In the genomic region with DNA sequence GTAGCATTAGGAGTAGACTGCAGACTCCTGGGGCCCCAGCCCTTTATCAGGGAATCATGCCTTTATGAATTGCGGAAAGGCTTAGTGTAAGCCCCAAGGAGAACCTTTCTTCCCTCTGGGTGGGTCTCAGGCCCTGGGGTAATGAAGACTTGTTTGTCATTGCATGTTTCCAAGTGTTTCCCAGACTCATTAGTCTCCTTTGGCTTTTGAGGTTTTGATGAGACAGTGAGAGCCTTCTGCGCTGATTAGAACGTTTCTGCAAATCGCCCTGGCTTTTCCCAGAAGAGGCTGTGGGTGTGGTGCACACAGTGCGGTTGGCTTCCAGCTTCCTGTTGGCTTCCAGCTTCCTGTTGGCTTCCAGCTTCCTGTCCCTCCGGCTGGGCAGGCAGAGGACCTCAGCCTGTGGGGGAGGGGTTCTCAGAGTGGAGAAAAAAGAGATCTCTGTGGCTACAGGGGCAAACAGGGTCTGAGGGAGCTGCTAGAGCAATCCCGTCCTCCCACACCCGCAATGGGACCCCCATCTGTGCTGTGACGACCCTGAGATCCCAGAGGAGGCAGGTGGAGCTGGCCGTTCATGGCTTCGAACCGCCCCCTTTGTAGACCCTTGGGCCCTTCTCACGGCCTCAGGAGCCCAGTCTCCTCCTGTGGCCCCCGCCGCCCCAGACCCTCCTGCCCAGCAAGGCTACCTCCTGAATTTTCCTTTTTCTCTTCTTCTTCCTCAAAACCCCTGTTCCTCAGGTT, we compare ENCODE assay signal across 10 cellular contexts. TPM values are rescaled to one million over a fixed set of nuclear protein-coding genes. Genes with fewer than 3 reads are reported as not detected.
DNase-seq lines count a peak whose midpoint lies in the region; ATAC-seq and TF ChIP-seq lines count a peak whose summit lies in the region.
"Had no signal": no experiment of that assay in that cellular context is flagged by ENCODE, and none has a peak within 500 bp of the region (broad histone marks: within the 10 kb centered on the region; RNA-seq: fewer than 3 reads in every experiment).

No MANE protein-coding gene starts in this region.

- ATAC-seq in activated CD8-positive, alpha-beta T cell treated with anti-CD3 and anti-CD28 coated beads, Interleukin-2, amount 10 ng/mL, durations not matched to agents 7 days and 5 days, result no peak
- no peak for ATAC-seq in HG03095 (IDR thresholded peaks at IDR 0.05; ENCODE audit: unreplicated experiment)

- POLR2A ChIA-PET in activated CD4-positive, alpha-beta T cell treated with anti-CD3 and anti-CD28 coated beads, Interleukin-2, amount 10 ng/mL, durations not matched to agents 7 days and 5 days (lab: Charles Lee), result interaction anchor here (1.0 kb wide), 1 partner anchor 43 kb away, joined by 4 read pairs; no protein-coding TSS in a partner anchor
- POLR2A ChIA-PET in activated CD8-positive, alpha-beta T cell treated with anti-CD3 and anti-CD28 coated beads, Interleukin-2, amount 10 ng/mL, durations not matched to agents 7 days and 5 days (lab: Charles Lee), result interaction anchor here (1.2 to 1.7 kb wide), 4 partner anchors 14 to 43 kb away, joined by 3 to 7 read pairs (median 6); a partner anchor contains a TSS

- H3K27ac ChIP-seq in left ventricle myocardium inferior (replicated peaks) (peak overlapping the region; percentile 60), subcutaneous abdominal adipose tissue (ENCODE audit: low read depth, low read length) (no peak overlapping the region), ovary (no peak overlapping the region)

- peaks cover 90% of the 10 kb centered on the region for H3K36me3 Mint-ChIP-seq in activated CD4-positive, alpha-beta T cell treated with anti-CD3 and anti-CD28 coated beads, Interleukin-2, amount 10 ng/mL, durations not matched to agents 7 days and 5 days (ENCODE audit: low read depth)
- H3K36me3 Mint-ChIP-seq in activated CD8-positive, alpha-beta T cell treated with anti-CD3 and anti-CD28 coated beads, Interleukin-2, amount 10 ng/mL, durations not matched to agents 7 days and 5 days (ENCODE audit: low read depth), result peaks cover 88% of the 10 kb centered on the region

- CTCF ChIA-PET in activated CD4-positive, alpha-beta T cell treated with anti-CD3 and anti-CD28 coated beads, Interleukin-2, amount 10 ng/mL, durations not matched to agents 7 days and 5 days (lab: Charles Lee), result interaction anchor here (1.0 to 2.1 kb wide), 9 partner anchors 8 to 58 kb away, joined by 3 to 7 read pairs (median 5); no protein-coding TSS in a partner anchor
- CTCF ChIA-PET in activated CD8-positive, alpha-beta T cell treated with anti-CD3 and anti-CD28 coated beads, Interleukin-2, amount 10 ng/mL, durations not matched to agents 7 days and 5 days (lab: Charles Lee), result interaction anchor here (0.6 to 2.1 kb wide), 5 partner anchors 8 to 299 kb away, joined by 3 to 10 read pairs (median 3); no protein-coding TSS in a partner anchor

- peaks cover 17% of the 10 kb centered on the region for H3K4me1 ChIP-seq in left ventricle myocardium inferior
- peaks cover 0 to 12% (median 9%) of the 10 kb centered on the region in 5 donors for H3K4me1 ChIP-seq in subcutaneous abdominal adipose tissue (ENCODE audit: control insufficient read depth in 5 of 5, insufficient read depth in 5 of 5, low read length in 5 of 5)
- no peaks in the 10 kb centered on the region for H3K4me1 ChIP-seq in ovary (ENCODE audit: insufficient read depth)

- peaks cover 98% of the 10 kb centered on the region for H3K36me3 ChIP-seq in left ventricle myocardium inferior
- peaks cover 12 to 87% (median 60%) of the 10 kb centered on the region in 5 donors for H3K36me3 ChIP-seq in subcutaneous abdominal adipose tissue (ENCODE audit: control insufficient read depth in 5 of 5, insufficient read depth in 5 of 5, low read length in 5 of 5)
- no peaks in the 10 kb centered on the region for H3K36me3 ChIP-seq in ovary

- peaks cover 64% of the 10 kb centered on the region for H3K4me1 Mint-ChIP-seq in activated CD4-positive, alpha-beta T cell treated with anti-CD3 and anti-CD28 coated beads, Interleukin-2, amount 10 ng/mL, durations not matched to agents 7 days and 5 days
- peaks cover 79% of the 10 kb centered on the region for H3K4me1 Mint-ChIP-seq in activated CD8-positive, alpha-beta T cell treated with anti-CD3 and anti-CD28 coated beads, Interleukin-2, amount 10 ng/mL, durations not matched to agents 7 days and 5 days (ENCODE audit: low read depth)

- H3K27me3 ChIP-seq in left ventricle myocardium inferior (ENCODE audit: low read depth), result no peaks in the 10 kb centered on the region
- H3K27me3 ChIP-seq in subcutaneous abdominal adipose tissue (ENCODE audit: control insufficient read depth in 5 of 5, insufficient read depth in 4 of 5, low read length in 5 of 5), result no peaks in the 10 kb centered on the region
- H3K27me3 ChIP-seq in ovary, result no peaks in the 10 kb centered on the region

- H3K27ac Mint-ChIP-seq in activated CD4-positive, alpha-beta T cell treated with anti-CD3 and anti-CD28 coated beads, Interleukin-2, amount 10 ng/mL, durations not matched to agents 7 days and 5 days, result peak overlapping the region; percentile 75
- peak overlapping the region; percentile 90 for H3K27ac Mint-ChIP-seq in activated CD8-positive, alpha-beta T cell treated with anti-CD3 and anti-CD28 coated beads, Interleukin-2, amount 10 ng/mL, durations not matched to agents 7 days and 5 days
- H3K27ac Mint-ChIP-seq: type B pancreatic cell had no signal

- H3K9me3 Mint-ChIP-seq in activated CD4-positive, alpha-beta T cell treated with anti-CD3 and anti-CD28 coated beads, Interleukin-2, amount 10 ng/mL, durations not matched to agents 7 days and 5 days, result peaks cover 15% of the 10 kb centered on the region
- H3K9me3 Mint-ChIP-seq in activated CD8-positive, alpha-beta T cell treated with anti-CD3 and anti-CD28 coated beads, Interleukin-2, amount 10 ng/mL, durations not matched to agents 7 days and 5 days (ENCODE audit: insufficient read depth), result peaks cover 11% of the 10 kb centered on the region

- no peak for TF ChIP-seq CTCF in left ventricle myocardium inferior (IDR thresholded peaks at IDR 0.05; ENCODE audit: borderline replicate concordance)
- TF ChIP-seq CTCF in ovary (IDR thresholded peaks at IDR 0.05), result no peak

- WGBS in ovary, 3 donors, result 84 to 85% (median 84%) methylated on average over 15 of the region's 15 CpGs

- intact Hi-C loops in left ventricle myocardium inferior (cut with micrococcal nuclease), result no loop called here
- intact Hi-C loops in ovary (cut with DNase I), result no loop called here

- peak overlapping the region in 2 of 5 donors; percentile 7 to 30 for H3K9ac ChIP-seq in subcutaneous abdominal adipose tissue (ENCODE audit: low read length in 5 of 5)
- H3K9ac ChIP-seq: SK-N-SH had no signal

- H3K27me3 Mint-ChIP-seq in activated CD4-positive, alpha-beta T cell treated with anti-CD3 and anti-CD28 coated beads, Interleukin-2, amount 10 ng/mL, durations not matched to agents 7 days and 5 days, result no peaks in the 10 kb centered on the region
- no peaks in the 10 kb centered on the region for H3K27me3 Mint-ChIP-seq in activated CD8-positive, alpha-beta T cell treated with anti-CD3 and anti-CD28 coated beads, Interleukin-2, amount 10 ng/mL, durations not matched to agents 7 days and 5 days (ENCODE audit: low read depth)
- H3K27me3 Mint-ChIP-seq: type B pancreatic cell had no signal

- DNase-seq in activated CD4-positive, alpha-beta T cell treated with anti-CD3 and anti-CD28 coated beads, Interleukin-2, amount 10 ng/mL, durations not matched to agents 7 days and 5 days, result peak; percentile 40
- DNase-seq in activated CD4-positive, alpha-beta T cell treated with anti-CD3 and anti-CD28 coated beads for 48 hours, result no peak
- DNase-seq in activated CD8-positive, alpha-beta T cell treated with anti-CD3 and anti-CD28 coated beads, Interleukin-2, amount 10 ng/mL, durations not matched to agents 7 days and 5 days, result peak; percentile 60
- DNase-seq in left ventricle myocardium inferior (peak; percentile 45), NCI-H2196 treated with DMSO at 0.1 percent for 48 hours (lab: John Stamatoyannopoulos, UW; ENCODE audit: unreplicated experiment) (no peak), ovary (no peak)
- DNase-seq: SK-N-SH had no signal

- H3K9me3 ChIP-seq in left ventricle myocardium inferior (replicated peaks), result no peaks in the 10 kb centered on the region
- no peaks in the 10 kb centered on the region for H3K9me3 ChIP-seq in subcutaneous abdominal adipose tissue (ENCODE audit: control insufficient read depth in 5 of 5, low read length in 5 of 5)
- no peaks in the 10 kb centered on the region for H3K9me3 ChIP-seq in ovary
- H3K9me3 ChIP-seq: SK-N-SH had no signal

- no peak for TF ChIP-seq POLR2A in ovary (IDR thresholded peaks at IDR 0.05)

- H3K4me3 Mint-ChIP-seq in activated CD4-positive, alpha-beta T cell treated with anti-CD3 and anti-CD28 coated beads, Interleukin-2, amount 10 ng/mL, durations not matched to agents 7 days and 5 days, result peak overlapping the region; percentile 9
- peak overlapping the region; percentile 42 for H3K4me3 Mint-ChIP-seq in activated CD8-positive, alpha-beta T cell treated with anti-CD3 and anti-CD28 coated beads, Interleukin-2, amount 10 ng/mL, durations not matched to agents 7 days and 5 days
- H3K4me3 Mint-ChIP-seq: type B pancreatic cell had no signal

- peak overlapping the region; percentile 0 for H3K4me3 ChIP-seq in left ventricle myocardium inferior
- peak overlapping the region in 3 of 5 donors; percentile 25 to 37 (median 29) for H3K4me3 ChIP-seq in subcutaneous abdominal adipose tissue (ENCODE audit: low read depth in 1 of 5, low read length in 5 of 5)
- no peak overlapping the region for H3K4me3 ChIP-seq in ovary

- TF ChIP-seq EP300 in ovary (IDR thresholded peaks at IDR 0.05), result no peak

RNA-seq across cellular contexts. Expression of a gene that starts 42.1 kb away (rescaled TPM):
- total RNA-seq in activated CD4-positive, alpha-beta T cell treated with anti-CD3 and anti-CD28 coated beads, Interleukin-2, amount 10 ng/mL, durations not matched to agents 7 days and 5 days, result 10 to 100 TPM; 32.7 to 33.0 TPM
- 10 to 100 TPM; 44.6 to 45.3 TPM for total RNA-seq in activated CD8-positive, alpha-beta T cell treated with anti-CD3 and anti-CD28 coated beads, Interleukin-2, amount 10 ng/mL, durations not matched to agents 7 days and 5 days
- total RNA-seq in left ventricle myocardium inferior (0.41 TPM), ovary (under 1 TPM in 6 of 7 donors, not detected in 1; 0.17 to 0.57 (median 0.33) TPM)
- polyA plus RNA-seq in ovary, result under 1 TPM; 0.40 to 0.45 TPM

Comparison
In these comparisons a context has a peak if more than half of its experiments do, and no peak if none do; other contexts are left out.
1. DNase-seq: peak in activated CD4-positive, alpha-beta T cell treated with anti-CD3 and anti-CD28 coated beads, Interleukin-2, amount 10 ng/mL, durations not matched to agents 7 days and 5 days (single experiment), activated CD8-positive, alpha-beta T cell treated with anti-CD3 and anti-CD28 coated beads, Interleukin-2, amount 10 ng/mL, durations not matched to agents 7 days and 5 days (single experiment) and left ventricle myocardium inferior (single experiment); none in activated CD4-positive, alpha-beta T cell treated with anti-CD3 and anti-CD28 coated beads for 48 hours (single experiment), NCI-H2196 treated with DMSO at 0.1 percent for 48 hours (single experiment) and ovary (0 of 5).
2. RNA of a gene that starts 42.1 kb away (total RNA-seq): 44.6 to 45.3 TPM in activated CD8-positive, alpha-beta T cell treated with anti-CD3 and anti-CD28 coated beads, Interleukin-2, amount 10 ng/mL, durations not matched to agents 7 days and 5 days and 32.7 to 33.0 TPM in activated CD4-positive, alpha-beta T cell treated with anti-CD3 and anti-CD28 coated beads, Interleukin-2, amount 10 ng/mL, durations not matched to agents 7 days and 5 days; 0.41 TPM in left ventricle myocardium inferior (single experiment) and 0.17 to 0.57 TPM in ovary; every median in the first group is over 10 times any median in the second.